Comparison of ENCODE assay signal across 8 cellular contexts in the genomic region with DNA sequence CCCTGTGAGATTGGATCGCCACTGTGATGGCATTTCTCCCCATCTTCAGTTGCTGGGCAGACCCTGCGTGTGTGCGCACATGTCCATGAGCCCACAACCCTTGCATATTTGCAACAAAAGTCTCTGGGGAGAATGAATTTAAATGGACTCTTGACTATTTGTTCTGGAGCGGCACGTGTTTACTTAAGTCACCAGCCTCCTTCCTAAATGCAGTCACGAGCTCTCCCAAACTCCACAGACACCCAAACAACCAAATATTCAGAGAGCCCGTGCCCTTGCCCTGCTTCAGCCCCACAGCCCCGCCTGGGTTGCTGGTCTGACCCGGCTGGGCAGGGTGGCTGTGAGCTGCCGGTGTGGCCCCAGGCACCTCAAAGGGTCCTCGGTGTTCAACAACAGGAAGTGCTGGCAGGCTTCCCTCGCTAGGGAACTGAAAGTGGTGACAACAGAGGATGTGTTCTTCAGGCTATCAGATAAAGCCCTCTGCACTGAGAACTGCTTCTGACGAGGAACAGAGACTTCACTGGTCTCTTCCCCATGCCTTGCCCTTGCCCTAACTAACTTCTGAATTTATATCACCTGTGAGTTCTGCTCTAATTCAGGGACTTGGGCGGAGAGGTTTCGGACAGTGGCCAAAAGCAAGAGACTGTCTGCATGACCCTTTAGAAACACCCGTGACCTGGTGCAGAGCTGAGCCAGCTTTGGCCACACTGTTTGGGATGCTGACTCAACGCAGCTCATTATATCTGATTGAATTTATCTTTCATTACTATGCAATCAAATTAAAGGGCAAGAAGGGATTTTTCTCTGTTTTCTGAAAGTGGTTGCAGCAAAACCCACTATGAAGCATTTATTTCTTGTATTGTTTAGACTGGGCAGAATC.
DNase-seq lines count a peak whose midpoint lies in the region; ATAC-seq lines count a peak whose summit lies in the region.

No MANE protein-coding gene starts in this region.

- H3K27ac ChIP-seq in muscle layer of duodenum (ENCODE audit: low read length): peak overlapping the region; percentile 70

- no peaks in the 10 kb centered on the region for H3K36me3 Mint-ChIP-seq in dendritic cell treated with granulocyte-macrophage colony-stimulating factor and Interleukin-4, amounts not matched to agents 40 ng/mL and 50 ng/mL, for 4 days (ENCODE audit: low read depth)
- H3K36me3 Mint-ChIP-seq in stimulated activated naive B cell treated with anti-CD40 and anti-IgM and Interleukin-4, amounts not matched to agents 10 μg/mL and 1 μg/mL and 100 μg/mL, for 72 hours: no peaks in the 10 kb centered on the region

- intact Hi-C loops in dendritic cell treated with granulocyte-macrophage colony-stimulating factor and Interleukin-4, amounts not matched to agents 40 ng/mL and 50 ng/mL, for 4 days (cut with micrococcal nuclease): no loop called here

- no peaks in the 10 kb centered on the region for H3K27me3 Mint-ChIP-seq in dendritic cell treated with granulocyte-macrophage colony-stimulating factor and Interleukin-4, amounts not matched to agents 40 ng/mL and 50 ng/mL, for 4 days
- H3K27me3 Mint-ChIP-seq in stimulated activated naive B cell treated with anti-CD40 and anti-IgM and Interleukin-4, amounts not matched to agents 10 μg/mL and 1 μg/mL and 100 μg/mL, for 72 hours: no peaks in the 10 kb centered on the region

- H3K9me3 Mint-ChIP-seq in dendritic cell treated with granulocyte-macrophage colony-stimulating factor and Interleukin-4, amounts not matched to agents 40 ng/mL and 50 ng/mL, for 4 days: no peaks in the 10 kb centered on the region
- H3K9me3 Mint-ChIP-seq in stimulated activated naive B cell treated with anti-CD40 and anti-IgM and Interleukin-4, amounts not matched to agents 10 μg/mL and 1 μg/mL and 100 μg/mL, for 72 hours: no peaks in the 10 kb centered on the region

- peaks cover 4 to 8% of the 10 kb centered on the region in 2 donors for H3K4me1 ChIP-seq in muscle layer of duodenum (ENCODE audit: control insufficient read depth in 1 of 2, insufficient read depth in 2 of 2, low read length in 2 of 2)

- H3K27ac Mint-ChIP-seq in dendritic cell treated with granulocyte-macrophage colony-stimulating factor and Interleukin-4, amounts not matched to agents 40 ng/mL and 50 ng/mL, for 4 days: peak overlapping the region; percentile 95
- H3K27ac Mint-ChIP-seq in stimulated activated naive B cell treated with anti-CD40 and anti-IgM and Interleukin-4, amounts not matched to agents 10 μg/mL and 1 μg/mL and 100 μg/mL, for 72 hours: peak overlapping the region; percentile 100

- peak; percentile 83 for DNase-seq in DMS53 (lab: John Stamatoyannopoulos, UW)
- peak; percentile 54 to 69 for DNase-seq in Kasumi-1 (lab: John Stamatoyannopoulos, UW)
- peak; percentile 34 to 40 for DNase-seq in activated CD4-positive, alpha-beta T cell treated with anti-CD3 and anti-CD28 coated beads for 24 hours (ENCODE audit: low read depth in 2 of 2)
- peak; percentile 87 for DNase-seq in stimulated activated naive B cell treated with anti-CD40 and anti-IgM and Interleukin-4, amounts not matched to agents 10 μg/mL and 1 μg/mL and 100 μg/mL, for 72 hours
- DNase-seq in GOT3 (lab: John Stamatoyannopoulos, UW): no peak

- no peaks in the 10 kb centered on the region for H3K27me3 ChIP-seq in muscle layer of duodenum (ENCODE audit: low read depth, low read length)

- peak overlapping the region; percentile 63 for H3K4me3 Mint-ChIP-seq in dendritic cell treated with granulocyte-macrophage colony-stimulating factor and Interleukin-4, amounts not matched to agents 40 ng/mL and 50 ng/mL, for 4 days
- H3K4me3 Mint-ChIP-seq in stimulated activated naive B cell treated with anti-CD40 and anti-IgM and Interleukin-4, amounts not matched to agents 10 μg/mL and 1 μg/mL and 100 μg/mL, for 72 hours: peak overlapping the region; percentile 79 to 88

- peaks cover 59% of the 10 kb centered on the region for H3K4me1 Mint-ChIP-seq in dendritic cell treated with granulocyte-macrophage colony-stimulating factor and Interleukin-4, amounts not matched to agents 40 ng/mL and 50 ng/mL, for 4 days (ENCODE audit: low read depth)
- peaks cover 49 to 60% of the 10 kb centered on the region in 2 donors for H3K4me1 Mint-ChIP-seq in stimulated activated naive B cell treated with anti-CD40 and anti-IgM and Interleukin-4, amounts not matched to agents 10 μg/mL and 1 μg/mL and 100 μg/mL, for 72 hours

- H3K4me3 ChIP-seq in muscle layer of duodenum (ENCODE audit: low read depth in 1 of 2, low read length in 2 of 2): peak overlapping the region in 1 of 2 donors; percentile 37

- no peaks in the 10 kb centered on the region for H3K9me3 ChIP-seq in muscle layer of duodenum (ENCODE audit: control insufficient read depth in 1 of 2, low read length in 2 of 2)

- H3K36me3 ChIP-seq in muscle layer of duodenum (ENCODE audit: control insufficient read depth in 1 of 2, insufficient read depth in 2 of 2, low read length in 2 of 2): no peaks in the 10 kb centered on the region

- ATAC-seq in GM21526 (IDR thresholded peaks at IDR 0.05; ENCODE audit: low FRiP score, unreplicated experiment): peak; percentile 99
- peak; percentile 99 for ATAC-seq in stimulated activated naive B cell treated with anti-CD40 and anti-IgM and Interleukin-4, amounts not matched to agents 10 μg/mL and 1 μg/mL and 100 μg/mL, for 72 hours (replicated peaks)
